15 cellular contexts compared by ENCODE assay signal in the genomic region with DNA sequence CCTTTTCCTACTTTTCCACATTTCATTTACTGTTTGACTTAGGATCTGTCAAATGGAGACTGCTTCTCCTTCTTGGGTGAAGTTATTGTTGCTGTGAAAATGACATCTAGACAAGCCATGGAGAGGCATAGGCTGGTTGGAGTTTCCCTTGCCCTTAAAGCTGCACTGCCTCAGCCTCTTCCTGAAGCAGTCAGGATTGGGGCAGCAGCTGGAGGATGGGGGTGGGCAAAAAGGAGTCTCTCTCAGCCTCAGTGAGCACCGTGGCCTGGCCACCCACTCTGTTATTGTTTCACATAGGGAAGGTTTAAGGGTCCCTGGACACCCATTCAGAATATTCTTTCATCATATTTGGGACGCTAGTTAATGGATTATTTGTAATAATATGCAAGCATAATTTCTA. TPM values are rescaled to one million over a fixed set of nuclear protein-coding genes. Genes with fewer than 3 reads are reported as not detected.
A peak's percentile ranks its signal among the peaks of the same experiment; 100 is the strongest.
DNase-seq lines count a peak whose midpoint lies in the region; ATAC-seq and TF ChIP-seq lines count a peak whose summit lies in the region.
"Had no signal": no experiment of that assay in that cellular context is flagged by ENCODE, and none has a peak within 500 bp of the region (broad histone marks: within the 10 kb centered on the region; RNA-seq: fewer than 3 reads in every experiment).

No MANE protein-coding gene starts in this region.

- H3K27me3 ChIP-seq in heart right ventricle (no peaks in the 10 kb centered on the region), transverse colon (no peaks in the 10 kb centered on the region)
- H3K27me3 ChIP-seq: adrenal gland had no signal

- no peak overlapping the region for H3K27ac ChIP-seq in heart right ventricle
- H3K27ac ChIP-seq in transverse colon = no peak overlapping the region
- H3K27ac ChIP-seq: adrenal gland, psoas muscle had no signal

- POLR2A ChIA-PET in T-cell (lab: Charles Lee) = interaction anchor here in 1 of 2 donors (1.3 kb wide), 1 partner anchor 50 kb away, joined by 4 read pairs; a partner anchor contains a TSS

- TF ChIP-seq POLR2A in transverse colon (IDR thresholded peaks at IDR 0.05) = no peak

- in situ Hi-C loops in transverse colon (cut with MboI; ENCODE audit: low pct_ligation_motif_present in 1 of 4, low pct_unique_long_range_greater_than_20kb in 1 of 4, low sequenced_read_pairs in 3 of 4) = no loop called here

- peaks cover 27% of the 10 kb centered on the region for H3K4me1 Mint-ChIP-seq in activated CD4-positive, alpha-beta T cell treated with anti-CD3 and anti-CD28 coated beads, Interleukin-2, amount 10 ng/mL, durations not matched to agents 24 days and 14 days
- H3K4me1 Mint-ChIP-seq in T-cell = peaks cover 17 to 23% (median 17%) of the 10 kb centered on the region in 3 donors
- H3K4me1 Mint-ChIP-seq in endothelial cell (ENCODE audit: unreplicated experiment) = peaks cover 6% of the 10 kb centered on the region
- peaks cover 17% of the 10 kb centered on the region for H3K4me1 Mint-ChIP-seq in stimulated activated effector memory CD8-positive, alpha-beta T cell treated with anti-CD3 and anti-CD28 coated beads, Interleukin-12 subunit alpha, Interleukin-12 subunit beta, amount 100 ng/mL, for 72 hours

- H3K27ac Mint-ChIP-seq in activated CD4-positive, alpha-beta T cell treated with anti-CD3 and anti-CD28 coated beads, Interleukin-2, amount 10 ng/mL, durations not matched to agents 24 days and 14 days = peak overlapping the region; percentile 86
- H3K27ac Mint-ChIP-seq in T-cell (peak overlapping the region; percentile 87 to 92), endothelial cell (ENCODE audit: unreplicated experiment) (peak overlapping the region; percentile 73)
- peak overlapping the region; percentile 36 for H3K27ac Mint-ChIP-seq in stimulated activated effector memory CD8-positive, alpha-beta T cell treated with anti-CD3 and anti-CD28 coated beads, Interleukin-12 subunit alpha, Interleukin-12 subunit beta, amount 100 ng/mL, for 72 hours
- H3K27ac Mint-ChIP-seq: type B pancreatic cell had no signal

- no peaks in the 10 kb centered on the region for H3K9me3 Mint-ChIP-seq in activated CD4-positive, alpha-beta T cell treated with anti-CD3 and anti-CD28 coated beads, Interleukin-2, amount 10 ng/mL, durations not matched to agents 24 days and 14 days
- no peaks in the 10 kb centered on the region for H3K9me3 Mint-ChIP-seq in T-cell
- no peaks in the 10 kb centered on the region for H3K9me3 Mint-ChIP-seq in endothelial cell (ENCODE audit: unreplicated experiment)
- H3K9me3 Mint-ChIP-seq in stimulated activated effector memory CD8-positive, alpha-beta T cell treated with anti-CD3 and anti-CD28 coated beads, Interleukin-12 subunit alpha, Interleukin-12 subunit beta, amount 100 ng/mL, for 72 hours = no peaks in the 10 kb centered on the region
- H3K9me3 Mint-ChIP-seq: IgD-negative memory B cell, type B pancreatic cell had no signal

- ATAC-seq in T-cell (replicated peaks in 1 of 4) (peak in 1 of 4 experiments; percentile 42), heart right ventricle (no peak)
- ATAC-seq in stimulated activated effector memory CD8-positive, alpha-beta T cell treated with anti-CD3 and anti-CD28 coated beads, Interleukin-12 subunit alpha, Interleukin-12 subunit beta, amount 100 ng/mL, for 72 hours = no peak
- ATAC-seq: psoas muscle had no signal

- peaks cover 3% of the 10 kb centered on the region for H3K27me3 Mint-ChIP-seq in activated CD4-positive, alpha-beta T cell treated with anti-CD3 and anti-CD28 coated beads, Interleukin-2, amount 10 ng/mL, durations not matched to agents 24 days and 14 days
- H3K27me3 Mint-ChIP-seq in T-cell (no peaks in the 10 kb centered on the region), endothelial cell (ENCODE audit: unreplicated experiment) (peaks cover 3% of the 10 kb centered on the region)
- H3K27me3 Mint-ChIP-seq: type B pancreatic cell had no signal

- DNase-seq in activated CD4-positive, alpha-beta T cell treated with anti-CD3 and anti-CD28 coated beads, Interleukin-2, amount 10 ng/mL, durations not matched to agents 24 days and 14 days = peak; percentile 62
- no peak for DNase-seq in activated CD4-positive, alpha-beta T cell treated with anti-CD3 and anti-CD28 coated beads, Interleukin-2, amount 50 U/mL, for 48 hours
- DNase-seq in T-cell (no peak), endothelial cell (ENCODE audit: low spot score) (no peak), heart right ventricle (no peak), DMS79 (lab: John Stamatoyannopoulos, UW) (no peak), transverse colon (no peak)
- DNase-seq in stimulated activated effector memory CD8-positive, alpha-beta T cell treated with anti-CD3 and anti-CD28 coated beads, Interleukin-12 subunit alpha, Interleukin-12 subunit beta, amount 100 ng/mL, for 72 hours (ENCODE audit: low spot score in 2 of 2) = peak in 1 of 2 donors; percentile 49
- DNase-seq: adrenal gland, left cardiac atrium, NCI-H1105 treated with DMSO at 0.1 percent for 48 hours, NCI-H345, psoas muscle had no signal

- intact Hi-C loops in activated CD4-positive, alpha-beta T cell treated with anti-CD3 and anti-CD28 coated beads, Interleukin-2, amount 10 ng/mL, durations not matched to agents 24 days and 14 days (cut with micrococcal nuclease) = no loop called here
- intact Hi-C loops in heart right ventricle (cut with DNase I) = no loop called here
- intact Hi-C loops in transverse colon (cut with DNase I; ENCODE audit: low total_unique reads) = no loop called here

- H3K4me1 ChIP-seq in heart right ventricle (no peaks in the 10 kb centered on the region), transverse colon (peaks cover 0 to 3% (median under 1%) of the 10 kb centered on the region in 4 donors)
- H3K4me1 ChIP-seq: adrenal gland, psoas muscle had no signal

- H3K9me3 ChIP-seq in heart right ventricle (no peaks in the 10 kb centered on the region), transverse colon (no peaks in the 10 kb centered on the region)
- H3K9me3 ChIP-seq: adrenal gland, psoas muscle had no signal

- H3K36me3 Mint-ChIP-seq in activated CD4-positive, alpha-beta T cell treated with anti-CD3 and anti-CD28 coated beads, Interleukin-2, amount 10 ng/mL, durations not matched to agents 24 days and 14 days (ENCODE audit: low read depth) = no peaks in the 10 kb centered on the region
- H3K36me3 Mint-ChIP-seq in T-cell = no peaks in the 10 kb centered on the region
- H3K36me3 Mint-ChIP-seq in endothelial cell (ENCODE audit: low read depth, unreplicated experiment) = no peaks in the 10 kb centered on the region
- no peaks in the 10 kb centered on the region for H3K36me3 Mint-ChIP-seq in stimulated activated effector memory CD8-positive, alpha-beta T cell treated with anti-CD3 and anti-CD28 coated beads, Interleukin-12 subunit alpha, Interleukin-12 subunit beta, amount 100 ng/mL, for 72 hours
- H3K36me3 Mint-ChIP-seq: IgD-negative memory B cell, type B pancreatic cell had no signal

- H3K4me3 Mint-ChIP-seq in activated CD4-positive, alpha-beta T cell treated with anti-CD3 and anti-CD28 coated beads, Interleukin-2, amount 10 ng/mL, durations not matched to agents 24 days and 14 days = peak overlapping the region; percentile 51
- peak overlapping the region in 1 of 3 donors; percentile 18 for H3K4me3 Mint-ChIP-seq in T-cell
- no peak overlapping the region for H3K4me3 Mint-ChIP-seq in endothelial cell (ENCODE audit: unreplicated experiment)
- peak overlapping the region; percentile 27 for H3K4me3 Mint-ChIP-seq in stimulated activated effector memory CD8-positive, alpha-beta T cell treated with anti-CD3 and anti-CD28 coated beads, Interleukin-12 subunit alpha, Interleukin-12 subunit beta, amount 100 ng/mL, for 72 hours
- H3K4me3 Mint-ChIP-seq: type B pancreatic cell had no signal

- H3K4me3 ChIP-seq in heart right ventricle (no peak overlapping the region), transverse colon (no peak overlapping the region)
- H3K4me3 ChIP-seq: adrenal gland, psoas muscle had no signal

- TF ChIP-seq CTCF in endothelial cell (IDR thresholded peaks at IDR 0.05; ENCODE audit: unreplicated experiment) = no peak
- TF ChIP-seq CTCF in heart right ventricle (IDR thresholded peaks at IDR 0.05) = no peak
- TF ChIP-seq CTCF in transverse colon (IDR thresholded peaks at IDR 0.05) = no peak

- no peaks in the 10 kb centered on the region for H3K36me3 ChIP-seq in heart right ventricle
- no peaks in the 10 kb centered on the region for H3K36me3 ChIP-seq in transverse colon
- H3K36me3 ChIP-seq: adrenal gland had no signal

- 67 to 72% methylated on average over 2 of the region's 2 CpGs for WGBS in heart right ventricle, 2 donors
- WGBS in transverse colon (ENCODE audit: low coverage in 1 of 2), 2 donors = 60% methylated on average over 2 of the region's 2 CpGs; no CpG with 5 or more reads in 1 of the 2 donors

- CTCF ChIA-PET in T-cell (lab: Charles Lee) = interaction anchor here (0.7 to 1.3 kb wide), 5 partner anchors 12 to 303 kb away, joined by 3 to 20 read pairs (median 4); no protein-coding TSS in a partner anchor

- no peak for TF ChIP-seq EP300 in transverse colon (IDR thresholded peaks at IDR 0.05; ENCODE audit: low read depth)

RNA-seq across cellular contexts. Expression of a gene that starts 7.7 kb away (rescaled TPM):
- total RNA-seq in activated CD4-positive, alpha-beta T cell treated with anti-CD3 and anti-CD28 coated beads, Interleukin-2, amount 10 ng/mL, durations not matched to agents 24 days and 14 days = 18.9 and 19.6 TPM in 2 replicates
- total RNA-seq in T-cell (10 to 100 TPM; 14.1 to 21.2 (median 19.5) TPM), endothelial cell (ENCODE audit: unreplicated experiment) (5.1 TPM), heart right ventricle (1 to 10 TPM; 2.4 to 4.0 (median 3.3) TPM), transverse colon (1 to 10 TPM; 3.0 to 7.8 (median 5.7) TPM)
- 1 to 10 TPM; 1.1 to 2.3 TPM for polyA plus RNA-seq in heart right ventricle

RNA-seq across cellular contexts. Expression of a gene that starts 35.1 kb away (rescaled TPM):
- total RNA-seq in activated CD4-positive, alpha-beta T cell treated with anti-CD3 and anti-CD28 coated beads, Interleukin-2, amount 10 ng/mL, durations not matched to agents 24 days and 14 days = 41.4 and 42.5 TPM in 2 replicates
- total RNA-seq in T-cell (100 to 1,000 TPM in 1 of 5 donors, 10 to 100 TPM in 4; 81.9 to 108 (median 89.5) TPM), endothelial cell (ENCODE audit: unreplicated experiment) (19.9 TPM), heart right ventricle (10 to 100 TPM in 2 of 10 donors, 1 to 10 TPM in 8; 2.4 to 11.5 (median 4.9) TPM), transverse colon (100 to 1,000 TPM in 2 of 4 donors, 10 to 100 TPM in 2; 85.3 to 241 (median 121) TPM)
- polyA plus RNA-seq in heart right ventricle = 10 to 100 TPM; 10.2 to 24.0 TPM

RNA-seq across cellular contexts. Expression of a gene that starts 50.2 kb away (rescaled TPM):
- total RNA-seq in activated CD4-positive, alpha-beta T cell treated with anti-CD3 and anti-CD28 coated beads, Interleukin-2, amount 10 ng/mL, durations not matched to agents 24 days and 14 days = 18.2 and 20.5 TPM in 2 replicates
- total RNA-seq in T-cell = 10 to 100 TPM; 21.1 to 36.7 (median 23.7) TPM
- total RNA-seq in endothelial cell (ENCODE audit: unreplicated experiment) = 8.8 TPM
- total RNA-seq in heart right ventricle = 1 to 10 TPM; 2.1 to 6.4 (median 3.8) TPM
- polyA plus RNA-seq in heart right ventricle = 1 to 10 TPM; 4.8 to 8.9 TPM
- total RNA-seq in transverse colon = 10 to 100 TPM in 3 of 4 donors, 1 to 10 TPM in 1; 9.4 to 34.5 (median 30.3) TPM

RNA-seq across cellular contexts. Expression of a gene that starts 50.3 kb away (rescaled TPM):
- not detected in 2 replicates for total RNA-seq in activated CD4-positive, alpha-beta T cell treated with anti-CD3 and anti-CD28 coated beads, Interleukin-2, amount 10 ng/mL, durations not matched to agents 24 days and 14 days
- total RNA-seq in T-cell (1 to 10 TPM in 1 of 5 donors, under 1 TPM in 4; 0.07 to 1.5 (median 0.38) TPM), endothelial cell (ENCODE audit: unreplicated experiment) (0.95 TPM), heart right ventricle (1 to 10 TPM; 1.4 to 5.2 (median 3.0) TPM), transverse colon (1 to 10 TPM in 2 of 4 donors, under 1 TPM in 1, not detected in 1; 0.64 to 4.0 (median 1.9) TPM)
- polyA plus RNA-seq in heart right ventricle = 1 to 10 TPM in 1 of 2 donors, under 1 TPM in 1; 0.44 to 2.0 TPM

Comparison
In these comparisons a context has a peak if more than half of its experiments do, and no peak if none do; other contexts are left out.
1. H3K27ac Mint-ChIP-seq: peak in every context shown above with its lines; median percentile 90 in T-cell; 86 in activated CD4-positive, alpha-beta T cell treated with anti-CD3 and anti-CD28 coated beads, Interleukin-2, amount 10 ng/mL, durations not matched to agents 24 days and 14 days; 73 in endothelial cell; 36 in stimulated activated effector memory CD8-positive, alpha-beta T cell treated with anti-CD3 and anti-CD28 coated beads, Interleukin-12 subunit alpha, Interleukin-12 subunit beta, amount 100 ng/mL, for 72 hours.